ENCODE assay signal across 17 cellular contexts in the genomic region with DNA sequence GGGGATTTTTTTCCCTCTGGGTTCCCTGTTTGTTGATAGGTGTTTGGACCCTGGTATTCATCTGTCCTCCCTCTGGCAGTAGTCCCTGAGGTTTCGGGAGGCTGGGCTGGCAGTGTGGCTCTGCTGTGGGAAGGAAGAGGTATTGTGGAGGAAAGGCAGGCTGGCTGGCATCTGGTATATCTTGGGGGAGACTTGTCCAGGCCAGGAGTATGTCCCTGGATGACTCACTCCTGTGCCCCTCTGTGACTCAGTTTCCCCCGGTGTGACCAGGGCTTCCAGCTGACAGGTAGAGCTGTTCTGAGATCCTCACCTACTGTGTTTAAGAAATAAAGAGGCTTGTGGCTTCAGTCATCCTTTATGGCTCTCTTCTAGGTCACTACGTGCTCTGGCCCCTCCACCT. TPM values are rescaled to one million over a fixed set of nuclear protein-coding genes. Genes with fewer than 3 reads are reported as not detected.
DNase-seq lines count a peak whose midpoint lies in the region; ATAC-seq and TF ChIP-seq lines count a peak whose summit lies in the region.
"Had no signal": no experiment of that assay in that cellular context is flagged by ENCODE, and none has a peak within 500 bp of the region (broad histone marks: within the 10 kb centered on the region; RNA-seq: fewer than 3 reads in every experiment).

No MANE protein-coding gene starts in this region.

- TF ChIP-seq CTCF in dorsolateral prefrontal cortex (IDR thresholded peaks at IDR 0.05 in 54 of 56, conservative IDR thresholded peaks at IDR 0.05 in 2 of 56; ENCODE audit: low read depth in 1 of 56, partially characterized antibody in 56 of 56) = no peak
- no peak for TF ChIP-seq CTCF in vagina (IDR thresholded peaks at IDR 0.05)

- no peak for ATAC-seq in GM18909 (IDR thresholded peaks at IDR 0.05; ENCODE audit: poor library complexity, unreplicated experiment)
- ATAC-seq: A549; CD8-positive, alpha-beta T cell had no signal

- TF ChIP-seq POLR2A in vagina (IDR thresholded peaks at IDR 0.05) = no peak

- H3K4me3 ChIP-seq in dorsolateral prefrontal cortex (no peak overlapping the region), vagina (no peak overlapping the region)
- H3K4me3 ChIP-seq: A549, HAP-1 had no signal

- H3K27me3 ChIP-seq in dorsolateral prefrontal cortex = peaks cover 0 to 61% (median 17%) of the 10 kb centered on the region in 45 donors
- no peaks in the 10 kb centered on the region for H3K27me3 ChIP-seq in vagina
- H3K27me3 ChIP-seq: BE2C had no signal

- H3K27ac ChIP-seq in caudate nucleus (ENCODE audit: low read depth, low read length) (peak overlapping the region; percentile 62), dorsolateral prefrontal cortex (peak overlapping the region in 45 of 59 donors; percentile 2 to 86 (median 52)), substantia nigra (ENCODE audit: low read depth, low read length, poor library complexity, severe bottlenecking) (peak overlapping the region; percentile 26), vagina (no peak overlapping the region)
- H3K27ac ChIP-seq: A549, C4-2B had no signal

- intact Hi-C loops in dorsolateral prefrontal cortex (cut with DNase I) (no loop called here), vagina (cut with DNase I) (no loop called here)

- no peaks in the 10 kb centered on the region for H3K36me3 ChIP-seq in vagina
- H3K36me3 ChIP-seq: BE2C, HAP-1 had no signal

- peaks cover 9% of the 10 kb centered on the region for H3K4me1 ChIP-seq in vagina
- H3K4me1 ChIP-seq: A549, BE2C, HAP-1 had no signal

- no peaks in the 10 kb centered on the region for H3K9me3 ChIP-seq in vagina
- H3K9me3 ChIP-seq: BE2C, HAP-1 had no signal

- DNase-seq in caudate nucleus (lab: John Stamatoyannopoulos, UW) = peak in 2 of 61 donors; percentile 5 to 20
- no peak for DNase-seq in dorsolateral prefrontal cortex
- DNase-seq in substantia nigra (lab: John Stamatoyannopoulos, UW) = no peak
- peak; percentile 32 to 72 for DNase-seq in vagina (ENCODE audit: extremely low spot score in 2 of 2)
- DNase-seq in activated CD4-positive, alpha-beta T cell treated with anti-CD3 and anti-CD28 coated beads, Interleukin-2, amount 50 U/mL, for 1 hour = no peak
- DNase-seq: BE2C; CD8-positive, alpha-beta T cell; COR-L47; DMS153; DMS79 treated with DMSO at 0.1 percent for 48 hours; EL had no signal

RNA-seq across cellular contexts. Expression of a gene that starts 14.2 kb away (rescaled TPM):
- total RNA-seq in dorsolateral prefrontal cortex (1 to 10 TPM in 7 of 120 experiments, under 1 TPM in 108, not detected in 5; 0.12 to 1.2 (median 0.50) TPM), vagina (not detected)
- total RNA-seq: H1, HT-29 had no signal

Comparison
In these comparisons a context has a peak if more than half of its experiments do, and no peak if none do; other contexts are left out.
1. DNase-seq: peak in vagina (2 of 2); none in dorsolateral prefrontal cortex (0 of 10), substantia nigra (0 of 49) and activated CD4-positive, alpha-beta T cell treated with anti-CD3 and anti-CD28 coated beads, Interleukin-2, amount 50 U/mL, for 1 hour (single experiment).